ENCODE assay signal across 9 cellular contexts in genomic region chr4:51965862-51966261, GRCh38. TPM values are rescaled to one million over a fixed set of nuclear protein-coding genes. Genes with fewer than 3 reads are reported as not detected.
"Had no signal": no experiment of that assay in that cellular context is flagged by ENCODE, and none has a peak within 500 bp of the region (broad histone marks: within the 10 kb centered on the region; RNA-seq: fewer than 3 reads in every experiment).

No MANE protein-coding gene starts in this region.

- H3K4me3 Mint-ChIP-seq: GM23338, H9, HFFc6, IgD-negative memory B cell had no signal

- H3K4me3 ChIP-seq: GM23338 had no signal

- H3K27ac Mint-ChIP-seq: GM23338, H9, HFFc6, IgD-negative memory B cell had no signal

- H3K4me1 Mint-ChIP-seq: IgD-negative memory B cell had no signal

- H3K4me2 ChIP-seq: GM23338 had no signal

- DNase-seq: H9, HCEC 1CT, HFFc6, KG1 had no signal

- H3K9me3 Mint-ChIP-seq: HFFc6 had no signal

- H3K27me3 Mint-ChIP-seq: IgD-negative memory B cell had no signal

- FAIRE-seq: H1, H54, HTR-8/SVneo had no signal

- H2AFZ ChIP-seq: GM23338 had no signal

RNA-seq across cellular contexts. Expression of gene LRRC66, which starts 54.3 kb away (rescaled TPM):
- total RNA-seq: H9 had no signal
- polyA plus RNA-seq: GM23338 had no signal
